Comparison of ENCODE assay signal across 21 cellular contexts in genomic region chr17:36731091-36731490, GRCh38.
DNase-seq lines count a peak whose midpoint lies in the region; TF ChIP-seq lines count a peak whose summit lies in the region.
"Had no signal": no experiment of that assay in that cellular context is flagged by ENCODE, and none has a peak within 500 bp of the region (broad histone marks: within the 10 kb centered on the region; RNA-seq: fewer than 3 reads in every experiment).

No MANE protein-coding gene starts in this region.

- 20 to 65% methylated on average over 4 of the region's 4 CpGs for WGBS in sigmoid colon, 2 donors

- DNase-seq in COLO668 (lab: John Stamatoyannopoulos, UW; ENCODE audit: unreplicated experiment) (peak; percentile 2), DMS79 treated with DMSO at 0.1 percent for 48 hours (lab: John Stamatoyannopoulos, UW) (peak; percentile 84), NCI-H2171 treated with DMSO at 0.1 percent for 48 hours (lab: John Stamatoyannopoulos, UW) (peak; percentile 31), epithelial cell of esophagus (ENCODE audit: low read depth) (peak; percentile 24), T-helper 2 cell (no peak), sigmoid colon (no peak), BE2C (no peak)
- DNase-seq: activated CD4-positive, alpha-beta memory T cell treated with anti-CD3 and anti-CD28 coated beads for 36 hours; activated naive CD4-positive, alpha-beta T cell treated with Interleukin-2 at 50 U/mL for 16 hours; aorta; cerebellar nuclear complex; effector memory CD8-positive, alpha-beta T cell; heart right ventricle; HFFc6; Kasumi-1; naive B cell; NCI-H187 treated with DMSO at 0.1 percent for 48 hours; stimulated activated naive CD8-positive, alpha-beta T cell treated with anti-CD3 and anti-CD28 coated beads, Interleukin-15, amount 100 ng/mL, for 72 hours; T-helper 1 cell; upper lobe of right lung had no signal

- H3K27me3 ChIP-seq in sigmoid colon (peaks cover 0 to 56% (median 33%) of the 10 kb centered on the region in 3 donors), BE2C (no peaks in the 10 kb centered on the region)

- H3K4me3 ChIP-seq in epithelial cell of esophagus (ENCODE audit: low read length) (no peak overlapping the region), sigmoid colon (no peak overlapping the region), BE2C (ENCODE audit: low read depth, low read length) (no peak overlapping the region)
- H3K4me3 ChIP-seq: heart right ventricle, lung, upper lobe of right lung had no signal

- TF ChIP-seq CTCF in epithelial cell of esophagus (IDR thresholded peaks at IDR 0.05; ENCODE audit: insufficient read depth, low read depth, low read length, missing control alignments) (no peak), sigmoid colon (IDR thresholded peaks at IDR 0.05) (no peak), BE2C (IDR thresholded peaks at IDR 0.05; ENCODE audit: low read depth, low read length) (no peak)

- TF ChIP-seq POLR2A in sigmoid colon (IDR thresholded peaks at IDR 0.05) = no peak

- no peak overlapping the region for H3K27ac ChIP-seq in sigmoid colon
- H3K27ac ChIP-seq: heart right ventricle, upper lobe of right lung had no signal

- H3K9me3 ChIP-seq in sigmoid colon = no peaks in the 10 kb centered on the region
- H3K9me3 ChIP-seq in BE2C = no peaks in the 10 kb centered on the region
- H3K9me3 ChIP-seq: heart right ventricle, upper lobe of right lung had no signal

- TF ChIP-seq EP300 in sigmoid colon (IDR thresholded peaks at IDR 0.05) = no peak

- no peaks in the 10 kb centered on the region for H3K36me3 ChIP-seq in sigmoid colon
- H3K36me3 ChIP-seq in BE2C = no peaks in the 10 kb centered on the region
- H3K36me3 ChIP-seq: heart right ventricle, upper lobe of right lung had no signal

- H3K4me1 ChIP-seq in sigmoid colon (peaks cover 0 to 8% (median 0%) of the 10 kb centered on the region in 4 donors), BE2C (peaks cover 59% of the 10 kb centered on the region)
- H3K4me1 ChIP-seq: upper lobe of right lung had no signal

- intact Hi-C loops in sigmoid colon (cut with DNase I) = no loop called here

Comparison
In these comparisons a context has a peak if more than half of its experiments do, and no peak if none do; other contexts are left out.
1. DNase-seq: peak in COLO668 (single experiment), DMS79 treated with DMSO at 0.1 percent for 48 hours (single experiment), NCI-H2171 treated with DMSO at 0.1 percent for 48 hours (single experiment) and epithelial cell of esophagus (single experiment); none in T-helper 2 cell (0 of 5), sigmoid colon (single experiment) and BE2C (single experiment).